In genomic region chr2:109715302-109715937, GRCh38 we compare ENCODE assay signal across 12 cellular contexts.
DNase-seq lines count a peak whose midpoint lies in the region; ATAC-seq and TF ChIP-seq lines count a peak whose summit lies in the region.
"Had no signal": no experiment of that assay in that cellular context is flagged by ENCODE, and none has a peak within 500 bp of the region (broad histone marks: within the 10 kb centered on the region; RNA-seq: fewer than 3 reads in every experiment).

No MANE protein-coding gene starts in this region.

- no peaks in the 10 kb centered on the region for H3K9me3 ChIP-seq in upper lobe of right lung
- no peaks in the 10 kb centered on the region for H3K9me3 ChIP-seq in CD4-positive, alpha-beta T cell (ENCODE audit: control insufficient read depth, low read length)
- no peaks in the 10 kb centered on the region for H3K9me3 ChIP-seq in CD8-positive, alpha-beta memory T cell (ENCODE audit: low read length)
- H3K9me3 ChIP-seq: BLaER1, SJCRH30 had no signal

- CTCF ChIA-PET in CD4-positive, alpha-beta T cell (lab: Charles Lee) = no interaction called here
- CTCF ChIA-PET in CD8-positive, alpha-beta memory T cell (lab: Charles Lee) = no interaction called here

- peak; percentile 86 for ATAC-seq in upper lobe of right lung
- ATAC-seq in CD4-positive, alpha-beta T cell (ENCODE audit: poor library complexity) = no peak

- no peaks in the 10 kb centered on the region for H3K27me3 ChIP-seq in upper lobe of right lung
- H3K27me3 ChIP-seq in CD4-positive, alpha-beta T cell (ENCODE audit: control insufficient read depth, insufficient read depth, low read length) = no peaks in the 10 kb centered on the region
- H3K27me3 ChIP-seq in CD8-positive, alpha-beta memory T cell (ENCODE audit: insufficient read depth, low read length, poor library complexity, severe bottlenecking) = no peaks in the 10 kb centered on the region
- H3K27me3 ChIP-seq: BLaER1, SJCRH30 had no signal

- in situ Hi-C loops in astrocyte of the spinal cord (cut with HindIII; ENCODE audit: low sequenced_read_pairs) = no loop called here

- DNase-seq in SIG-M5 treated with dmso at 0.1 percent for 504 hours (lab: John Stamatoyannopoulos, UW; ENCODE audit: unreplicated experiment) (peak; percentile 10), SIG-M5 (lab: John Stamatoyannopoulos, UW) (no peak), astrocyte of the spinal cord (ENCODE audit: low read depth, low spot score) (no peak), kidney tubule cell (ENCODE audit: low spot score) (peak; percentile 56), upper lobe of right lung (peak; percentile 28), occipital lobe (lab: John Stamatoyannopoulos, UW) (no peak)
- no peak for DNase-seq in CD4-positive, alpha-beta T cell
- DNase-seq in CD8-positive, alpha-beta memory T cell = no peak
- DNase-seq: islet precursor cell had no signal

- H3K27me3 Mint-ChIP-seq in CD4-positive, alpha-beta T cell = peaks cover 5% of the 10 kb centered on the region
- peaks cover 3 to 5% of the 10 kb centered on the region in 2 donors for H3K27me3 Mint-ChIP-seq in CD8-positive, alpha-beta memory T cell

- H3K27ac Mint-ChIP-seq in CD4-positive, alpha-beta T cell = no peak overlapping the region
- H3K27ac Mint-ChIP-seq in CD8-positive, alpha-beta memory T cell = no peak overlapping the region
- H3K27ac Mint-ChIP-seq: activated naive CD8-positive, alpha-beta T cell had no signal

- peak; percentile 48 for TF ChIP-seq CTCF in astrocyte of the spinal cord (IDR thresholded peaks at IDR 0.05; ENCODE audit: low read depth, low read length)
- TF ChIP-seq CTCF in upper lobe of right lung (IDR thresholded peaks at IDR 0.05) = peak; percentile 51
- TF ChIP-seq CTCF in CD4-positive, alpha-beta T cell (IDR thresholded peaks at IDR 0.05) = no peak

- POLR2A ChIA-PET in CD4-positive, alpha-beta T cell (lab: Charles Lee) = no interaction called here
- POLR2A ChIA-PET in CD8-positive, alpha-beta memory T cell (lab: Charles Lee) = no interaction called here

- H3K36me3 Mint-ChIP-seq in CD4-positive, alpha-beta T cell (ENCODE audit: low read depth) = no peaks in the 10 kb centered on the region
- H3K36me3 Mint-ChIP-seq in CD8-positive, alpha-beta memory T cell = no peaks in the 10 kb centered on the region
- H3K36me3 Mint-ChIP-seq: activated naive CD8-positive, alpha-beta T cell had no signal

- no peaks in the 10 kb centered on the region for H3K4me1 Mint-ChIP-seq in CD4-positive, alpha-beta T cell (ENCODE audit: low read depth)
- no peaks in the 10 kb centered on the region for H3K4me1 Mint-ChIP-seq in CD8-positive, alpha-beta memory T cell

- intact Hi-C loops in upper lobe of right lung (cut with DNase I) = no loop called here
- intact Hi-C loops in CD4-positive, alpha-beta T cell (cut with DNase I, micrococcal nuclease) = no loop called here

- no peaks in the 10 kb centered on the region for H3K4me1 ChIP-seq in upper lobe of right lung
- no peaks in the 10 kb centered on the region for H3K4me1 ChIP-seq in CD8-positive, alpha-beta memory T cell (ENCODE audit: insufficient read depth, low read length)
- H3K4me1 ChIP-seq: SJCRH30 had no signal

- H3K4me3 Mint-ChIP-seq in CD4-positive, alpha-beta T cell = no peak overlapping the region
- H3K4me3 Mint-ChIP-seq in CD8-positive, alpha-beta memory T cell = no peak overlapping the region
- H3K4me3 Mint-ChIP-seq: activated naive CD8-positive, alpha-beta T cell had no signal

- no peaks in the 10 kb centered on the region for H3K36me3 ChIP-seq in upper lobe of right lung
- no peaks in the 10 kb centered on the region for H3K36me3 ChIP-seq in CD8-positive, alpha-beta memory T cell (ENCODE audit: insufficient read depth, low read length)
- H3K36me3 ChIP-seq: BLaER1, SJCRH30 had no signal

- no peaks in the 10 kb centered on the region for H3K9me3 Mint-ChIP-seq in CD4-positive, alpha-beta T cell
- peaks cover 0 to 6% (median 0%) of the 10 kb centered on the region in 5 donors for H3K9me3 Mint-ChIP-seq in CD8-positive, alpha-beta memory T cell

- no peak overlapping the region for H3K27ac ChIP-seq in upper lobe of right lung
- H3K27ac ChIP-seq in CD4-positive, alpha-beta T cell (ENCODE audit: low read depth, low read length) = no peak overlapping the region
- no peak overlapping the region for H3K27ac ChIP-seq in CD8-positive, alpha-beta memory T cell (ENCODE audit: low read depth, low read length)
- H3K27ac ChIP-seq: BLaER1, SJCRH30 had no signal

- H3K4me3 ChIP-seq in astrocyte of the spinal cord (ENCODE audit: low read depth, low read length) (no peak overlapping the region), upper lobe of right lung (no peak overlapping the region)
- H3K4me3 ChIP-seq in CD8-positive, alpha-beta memory T cell (ENCODE audit: low read length) = no peak overlapping the region
- H3K4me3 ChIP-seq: BLaER1, SJCRH30 had no signal

Comparison
In these comparisons a context has a peak if more than half of its experiments do, and no peak if none do; other contexts are left out.
1. DNase-seq: peak in SIG-M5 treated with dmso at 0.1 percent for 504 hours (single experiment), kidney tubule cell (single experiment) and upper lobe of right lung (single experiment); none in SIG-M5 (single experiment), astrocyte of the spinal cord (single experiment), CD4-positive, alpha-beta T cell (0 of 10), occipital lobe (single experiment) and CD8-positive, alpha-beta memory T cell (0 of 5).